Comparison of ENCODE assay signal across 3 cellular contexts in the genomic region with DNA sequence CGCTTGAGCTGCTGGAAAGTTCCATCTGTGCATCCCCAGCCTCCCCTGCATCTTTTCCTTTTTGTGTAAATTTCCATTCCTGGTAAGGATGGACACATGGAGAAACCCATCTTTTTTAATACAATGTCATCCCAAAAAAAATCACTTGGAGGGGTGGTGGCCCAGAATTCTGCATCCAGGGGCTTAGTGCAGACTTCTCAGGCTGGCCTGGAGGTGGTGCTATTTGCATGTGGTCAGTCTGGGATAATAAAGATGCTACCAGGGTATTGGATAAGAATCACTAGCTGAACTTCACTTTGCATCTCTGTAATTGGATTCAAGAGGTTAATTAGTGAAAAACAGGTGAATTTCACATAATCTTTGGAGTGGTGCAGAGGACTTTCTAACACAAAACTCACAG.
TF ChIP-seq lines count a peak whose summit lies in the region.

No MANE protein-coding gene starts in this region.

TF ChIP-seq in IMR-90, 13 proteins besides CTCF, POLR2A, EP300 and RAD21:
- TF ChIP-seq RCOR1 (IDR thresholded peaks at IDR 0.05; ENCODE audit: insufficient replicate concordance, low read length) (no peak), CEBPB (IDR thresholded peaks at IDR 0.05; ENCODE audit: low read depth, low read length) (no peak), NFE2L2 (IDR thresholded peaks at IDR 0.05; ENCODE audit: low read depth, low read length) (no peak), RFX5 (IDR thresholded peaks at IDR 0.05; ENCODE audit: low read depth, low read length) (no peak), MAFK (IDR thresholded peaks at IDR 0.05; ENCODE audit: low read depth, low read length) (no peak), SMC3 (IDR thresholded peaks at IDR 0.05; ENCODE audit: low read depth, low read length) (peak; percentile 73), MXI1 (IDR thresholded peaks at IDR 0.05; ENCODE audit: borderline replicate concordance, low read depth, low read length) (no peak)
- TF ChIP-seq, protein P1, sequence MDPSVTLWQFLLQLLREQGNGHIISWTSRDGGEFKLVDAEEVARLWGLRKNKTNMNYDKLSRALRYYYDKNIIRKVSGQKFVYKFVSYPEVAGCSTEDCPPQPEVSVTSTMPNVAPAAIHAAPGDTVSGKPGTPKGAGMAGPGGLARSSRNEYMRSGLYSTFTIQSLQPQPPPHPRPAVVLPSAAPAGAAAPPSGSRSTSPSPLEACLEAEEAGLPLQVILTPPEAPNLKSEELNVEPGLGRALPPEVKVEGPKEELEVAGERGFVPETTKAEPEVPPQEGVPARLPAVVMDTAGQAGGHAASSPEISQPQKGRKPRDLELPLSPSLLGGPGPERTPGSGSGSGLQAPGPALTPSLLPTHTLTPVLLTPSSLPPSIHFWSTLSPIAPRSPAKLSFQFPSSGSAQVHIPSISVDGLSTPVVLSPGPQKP (IDR thresholded peaks at IDR 0.05; ENCODE audit: borderline replicate concordance, low read depth, low read length), result no peak
- TF ChIP-seq, protein P2, sequence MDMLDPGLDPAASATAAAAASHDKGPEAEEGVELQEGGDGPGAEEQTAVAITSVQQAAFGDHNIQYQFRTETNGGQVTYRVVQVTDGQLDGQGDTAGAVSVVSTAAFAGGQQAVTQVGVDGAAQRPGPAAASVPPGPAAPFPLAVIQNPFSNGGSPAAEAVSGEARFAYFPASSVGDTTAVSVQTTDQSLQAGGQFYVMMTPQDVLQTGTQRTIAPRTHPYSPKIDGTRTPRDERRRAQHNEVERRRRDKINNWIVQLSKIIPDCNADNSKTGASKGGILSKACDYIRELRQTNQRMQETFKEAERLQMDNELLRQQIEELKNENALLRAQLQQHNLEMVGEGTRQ (IDR thresholded peaks at IDR 0.05; ENCODE audit: low read depth, low read length), result no peak

TF ChIP-seq in SK-N-SH, 30 proteins besides CTCF, POLR2A, EP300 and RAD21:
- peak; percentile 44 for TF ChIP-seq GATA2 (CRISPR knock-in tag; IDR thresholded peaks at IDR 0.05)
- TF ChIP-seq JUND (IDR thresholded peaks at IDR 0.05), result no peak
- TF ChIP-seq RCOR1 (IDR thresholded peaks at IDR 0.05; ENCODE audit: low read length), result 0 out of 2 replicates have a peak, but pooled peaks have one; percentile 26
- peak; percentile 69 for TF ChIP-seq SMC3 (IDR thresholded peaks at IDR 0.05; ENCODE audit: low read depth, low read length)

TF ChIP-seq in GM12891, 5 proteins besides CTCF, POLR2A, EP300 and RAD21:
- TF ChIP-seq PAX5 (IDR thresholded peaks at IDR 0.05; ENCODE audit: insufficient read depth, low read length, severe bottlenecking) (no peak), POU2F2 (IDR thresholded peaks at IDR 0.05; ENCODE audit: low read depth, low read length) (no peak), POLR2AphosphoS5 (IDR thresholded peaks at IDR 0.05; ENCODE audit: low read depth, low read length) (no peak), TAF1 (IDR thresholded peaks at IDR 0.05; ENCODE audit: low read depth, low read length) (no peak), SPI1 (IDR thresholded peaks at IDR 0.05; ENCODE audit: low read depth, low read length) (no peak)
